8 cellular contexts compared by ENCODE assay signal in genomic region chr9:116149844-116150243, GRCh38.
DNase-seq lines count a peak whose midpoint lies in the region; ATAC-seq and TF ChIP-seq lines count a peak whose summit lies in the region.

No MANE protein-coding gene starts in this region.

- H3K27ac Mint-ChIP-seq in stimulated activated memory B cell treated with anti-CD40 and anti-IgM and Interleukin-4, amounts not matched to agents 10 μg/mL and 1 μg/mL and 100 μg/mL, for 72 hours, result no peak overlapping the region
- no peak overlapping the region for H3K27ac Mint-ChIP-seq in stimulated activated effector memory CD8-positive, alpha-beta T cell treated with anti-CD3 and anti-CD28 coated beads, Interleukin-12 subunit alpha, Interleukin-12 subunit beta, amount 100 ng/mL, for 72 hours

- peaks cover 15% of the 10 kb centered on the region for H3K4me1 Mint-ChIP-seq in stimulated activated memory B cell treated with anti-CD40 and anti-IgM and Interleukin-4, amounts not matched to agents 10 μg/mL and 1 μg/mL and 100 μg/mL, for 72 hours
- H3K4me1 Mint-ChIP-seq in stimulated activated effector memory CD8-positive, alpha-beta T cell treated with anti-CD3 and anti-CD28 coated beads, Interleukin-12 subunit alpha, Interleukin-12 subunit beta, amount 100 ng/mL, for 72 hours, result no peaks in the 10 kb centered on the region

- H3K36me3 Mint-ChIP-seq in stimulated activated memory B cell treated with anti-CD40 and anti-IgM and Interleukin-4, amounts not matched to agents 10 μg/mL and 1 μg/mL and 100 μg/mL, for 72 hours, result no peaks in the 10 kb centered on the region
- H3K36me3 Mint-ChIP-seq in stimulated activated effector memory CD8-positive, alpha-beta T cell treated with anti-CD3 and anti-CD28 coated beads, Interleukin-12 subunit alpha, Interleukin-12 subunit beta, amount 100 ng/mL, for 72 hours, result peaks cover 4% of the 10 kb centered on the region

- no peak overlapping the region for H3K4me3 Mint-ChIP-seq in stimulated activated memory B cell treated with anti-CD40 and anti-IgM and Interleukin-4, amounts not matched to agents 10 μg/mL and 1 μg/mL and 100 μg/mL, for 72 hours
- no peak overlapping the region for H3K4me3 Mint-ChIP-seq in stimulated activated effector memory CD8-positive, alpha-beta T cell treated with anti-CD3 and anti-CD28 coated beads, Interleukin-12 subunit alpha, Interleukin-12 subunit beta, amount 100 ng/mL, for 72 hours

- peaks cover 41% of the 10 kb centered on the region for H3K27me3 Mint-ChIP-seq in stimulated activated memory B cell treated with anti-CD40 and anti-IgM and Interleukin-4, amounts not matched to agents 10 μg/mL and 1 μg/mL and 100 μg/mL, for 72 hours

- TF ChIP-seq CTCF in epithelial cell of esophagus (IDR thresholded peaks at IDR 0.05; ENCODE audit: insufficient read depth, low read depth, low read length, missing control alignments), result peak; percentile 88

- no peak overlapping the region for H3K4me3 ChIP-seq in epithelial cell of esophagus (ENCODE audit: low read length)

- DNase-seq in AG20443 (ENCODE audit: low spot score) (peak; percentile 25), NCI-H345 (lab: John Stamatoyannopoulos, UW) (peak; percentile 16), epithelial cell of esophagus (ENCODE audit: low read depth) (peak; percentile 50), pons (ENCODE audit: low spot score) (peak; percentile 24)
- DNase-seq in stimulated activated effector memory CD8-positive, alpha-beta T cell treated with anti-CD3 and anti-CD28 coated beads, Interleukin-12 subunit alpha, Interleukin-12 subunit beta, amount 100 ng/mL, for 72 hours (ENCODE audit: low spot score in 2 of 2), result no peak

- ATAC-seq in GM19351 (IDR thresholded peaks at IDR 0.05; ENCODE audit: unreplicated experiment) (peak; percentile 76), HG03095 (IDR thresholded peaks at IDR 0.05; ENCODE audit: unreplicated experiment) (no peak)
- ATAC-seq in stimulated activated memory B cell treated with anti-CD40 and anti-IgM and Interleukin-4, amounts not matched to agents 10 μg/mL and 1 μg/mL and 100 μg/mL, for 72 hours, result no peak
- ATAC-seq in stimulated activated effector memory CD8-positive, alpha-beta T cell treated with anti-CD3 and anti-CD28 coated beads, Interleukin-12 subunit alpha, Interleukin-12 subunit beta, amount 100 ng/mL, for 72 hours, result no peak

- peaks cover 3% of the 10 kb centered on the region for H3K9me3 Mint-ChIP-seq in stimulated activated memory B cell treated with anti-CD40 and anti-IgM and Interleukin-4, amounts not matched to agents 10 μg/mL and 1 μg/mL and 100 μg/mL, for 72 hours
- H3K9me3 Mint-ChIP-seq in stimulated activated effector memory CD8-positive, alpha-beta T cell treated with anti-CD3 and anti-CD28 coated beads, Interleukin-12 subunit alpha, Interleukin-12 subunit beta, amount 100 ng/mL, for 72 hours, result no peaks in the 10 kb centered on the region

Comparison
In these comparisons a context has a peak if more than half of its experiments do, and no peak if none do; other contexts are left out.
1. DNase-seq: peak in AG20443 (single experiment), NCI-H345 (single experiment), epithelial cell of esophagus (single experiment) and pons (single experiment); none in stimulated activated effector memory CD8-positive, alpha-beta T cell treated with anti-CD3 and anti-CD28 coated beads, Interleukin-12 subunit alpha, Interleukin-12 subunit beta, amount 100 ng/mL, for 72 hours (0 of 2).